17 cellular contexts compared by ENCODE assay signal in genomic region chr12:130827432-130827831, GRCh38. TPM values are rescaled to one million over a fixed set of nuclear protein-coding genes. Genes with fewer than 3 reads are reported as not detected.
DNase-seq lines count a peak whose midpoint lies in the region; ATAC-seq and TF ChIP-seq lines count a peak whose summit lies in the region.
"Had no signal": no experiment of that assay in that cellular context is flagged by ENCODE, and none has a peak within 500 bp of the region (broad histone marks: within the 10 kb centered on the region; RNA-seq: fewer than 3 reads in every experiment).

No MANE protein-coding gene starts in this region.

- DNase-seq in AG10803 (ENCODE audit: low read depth) (peak; percentile 39), MV-4-11 (lab: John Stamatoyannopoulos, UW) (peak; percentile 78), esophagus squamous epithelium (lab: John Stamatoyannopoulos, UW) (no peak), ovary (peak in 2 of 5 donors; percentile 44 to 53), NCI-H1048 (lab: John Stamatoyannopoulos, UW) (no peak), SKM-1 treated with dmso at 0.1 percent for 144 hours (lab: John Stamatoyannopoulos, UW; ENCODE audit: unreplicated experiment) (no peak), NCI-H510A treated with DMSO at 0.1 percent for 48 hours (lab: John Stamatoyannopoulos, UW) (no peak)
- DNase-seq: activated CD4-positive, CD25-positive, alpha-beta regulatory T cell treated with anti-CD3 and anti-CD28 coated beads, Interleukin-2, amount 50 U/mL, for 72 hours; activated T-cell treated with anti-CD3 and anti-CD28 coated beads, Interleukin-2, amount 50 U/mL, for 1 hour; aorta; DND-41; effector memory CD4-positive, alpha-beta T cell; heart left ventricle; NCI-H187 treated with DMSO at 0.1 percent for 48 hours had no signal

- H3K4me3 ChIP-seq in AG10803 (ENCODE audit: low read length) (no peak overlapping the region), esophagus squamous epithelium (no peak overlapping the region), ovary (no peak overlapping the region)
- H3K4me3 ChIP-seq: heart left ventricle had no signal

- 78 to 83% methylated on average over 3 of the region's 3 CpGs for WGBS in esophagus squamous epithelium, 2 donors
- WGBS in ovary, 3 donors, result 0 to 22% (median 12%) methylated on average over 3 of the region's 3 CpGs

- TF ChIP-seq EP300 in ovary (IDR thresholded peaks at IDR 0.05), result no peak

- no peak for ATAC-seq in HG02884 (IDR thresholded peaks at IDR 0.05; ENCODE audit: unreplicated experiment)
- ATAC-seq: left lobe of liver had no signal

- H3K4me1 ChIP-seq in esophagus squamous epithelium, result peaks cover 0 to 14% (median 3%) of the 10 kb centered on the region in 3 donors
- peaks cover 11% of the 10 kb centered on the region for H3K4me1 ChIP-seq in ovary (ENCODE audit: insufficient read depth)

- H3K27ac ChIP-seq in esophagus squamous epithelium, result peak overlapping the region in 3 of 4 donors; percentile 20 to 69 (median 57)
- peak overlapping the region; percentile 46 to 75 for H3K27ac ChIP-seq in ovary
- H3K27ac ChIP-seq: neutrophil had no signal

- H3K36me3 ChIP-seq in esophagus squamous epithelium, result peaks cover 0 to 21% (median 4%) of the 10 kb centered on the region in 3 donors
- no peaks in the 10 kb centered on the region for H3K36me3 ChIP-seq in ovary
- H3K36me3 ChIP-seq: neutrophil had no signal

- TF ChIP-seq CTCF in AG10803 (conservative IDR thresholded peaks at IDR 0.05; ENCODE audit: low read length) (no peak), esophagus squamous epithelium (IDR thresholded peaks at IDR 0.05) (no peak), ovary (IDR thresholded peaks at IDR 0.05) (no peak)

- no peak for TF ChIP-seq POLR2A in esophagus squamous epithelium (IDR thresholded peaks at IDR 0.05)
- no peak for TF ChIP-seq POLR2A in ovary (IDR thresholded peaks at IDR 0.05)

- H3K27me3 ChIP-seq in esophagus squamous epithelium (no peaks in the 10 kb centered on the region), ovary (no peaks in the 10 kb centered on the region)
- H3K27me3 ChIP-seq: heart left ventricle, neutrophil had no signal

- intact Hi-C loops in esophagus squamous epithelium (cut with DNase I), result no loop called here
- intact Hi-C loops in ovary (cut with DNase I), result no loop called here

- H3K9me3 ChIP-seq in esophagus squamous epithelium (no peaks in the 10 kb centered on the region), ovary (no peaks in the 10 kb centered on the region)
- H3K9me3 ChIP-seq: heart left ventricle, neutrophil had no signal

RNA-seq across cellular contexts. Expression of gene STX2, which starts 11.6 kb away (rescaled TPM):
- 10 to 100 TPM in 1 of 4 donors, 1 to 10 TPM in 3; 1.2 to 14.1 (median 4.1) TPM for total RNA-seq in esophagus squamous epithelium
- total RNA-seq in ovary, result 10 to 100 TPM; 16.8 to 26.9 (median 21.4) TPM
- 10 to 100 TPM; 12.9 to 25.5 TPM for polyA plus RNA-seq in ovary

RNA-seq across cellular contexts. Expression of gene RAN, which starts 44.4 kb away (rescaled TPM):
- total RNA-seq in esophagus squamous epithelium, result 100 to 1,000 TPM; 204 to 375 (median 325) TPM
- 100 to 1,000 TPM in 6 of 7 donors, 10 to 100 TPM in 1; 80.4 to 415 (median 314) TPM for total RNA-seq in ovary
- polyA plus RNA-seq in ovary, result 100 to 1,000 TPM; 195 to 419 TPM

Comparison
In these comparisons a context has a peak if more than half of its experiments do, and no peak if none do; other contexts are left out.
1. DNase-seq: peak in AG10803 (single experiment) and MV-4-11 (single experiment); none in esophagus squamous epithelium (single experiment), NCI-H1048 (single experiment), SKM-1 treated with dmso at 0.1 percent for 144 hours (single experiment) and NCI-H510A treated with DMSO at 0.1 percent for 48 hours (single experiment).